Comparison of ENCODE assay signal across 20 cellular contexts in genomic region chr6:137787016-137787415, GRCh38.
"Had no signal": no experiment of that assay in that cellular context is flagged by ENCODE, and none has a peak within 500 bp of the region (broad histone marks: within the 10 kb centered on the region; RNA-seq: fewer than 3 reads in every experiment).

No MANE protein-coding gene starts in this region.

- H3K4me1 ChIP-seq: tibial artery, uterus had no signal

- H3K27ac ChIP-seq: epithelial cell of prostate, esophagus muscularis mucosa, heart right ventricle, spleen, tibial artery, upper lobe of left lung, uterus had no signal

- H3K27me3 ChIP-seq: esophagus muscularis mucosa, heart right ventricle, spleen, tibial artery, upper lobe of left lung, uterus had no signal

- H3K36me3 ChIP-seq: esophagus muscularis mucosa, heart right ventricle, spleen, tibial artery, upper lobe of left lung, uterus had no signal

- H3K4me3 ChIP-seq: esophagus muscularis mucosa, heart right ventricle, spleen, tibial artery, upper lobe of left lung, uterus had no signal

- DNase-seq: cortex of kidney; effector memory CD8-positive, alpha-beta T cell; heart right ventricle; islet precursor cell; mammary epithelial cell; naive thymus-derived CD4-positive, alpha-beta T cell; nephron progenitor cell; posterior cingulate gyrus; spleen; stimulated activated CD4-positive, alpha-beta T cell treated with anti-CD3 and anti-CD28 coated beads, Interleukin-15, amount 100 ng/mL, for 24 hours; stimulated activated CD4-positive, alpha-beta T cell treated with anti-CD3 and anti-CD28 coated beads, Interleukin-1b, Interleukin-23, amount 100 ng/mL, for 48 hours; stimulated activated CD4-positive, alpha-beta T cell treated with anti-CD3 and anti-CD28 coated beads, Interleukin-4, amount 100 ng/mL, for 24 hours; tibial artery; upper lobe of left lung; uterus had no signal

- H3K9me3 ChIP-seq: esophagus muscularis mucosa, heart right ventricle, tibial artery, upper lobe of left lung, uterus had no signal

- ATAC-seq: effector memory CD8-positive, alpha-beta T cell; heart right ventricle; left lobe of liver; naive thymus-derived CD4-positive, alpha-beta T cell; sciatic nerve; stimulated activated memory B cell treated with anti-CD40 and anti-IgM and Interleukin-4, amounts not matched to agents 10 μg/mL and 1 μg/mL and 100 μg/mL, for 72 hours had no signal
